16 cellular contexts compared by ENCODE assay signal in the genomic region with DNA sequence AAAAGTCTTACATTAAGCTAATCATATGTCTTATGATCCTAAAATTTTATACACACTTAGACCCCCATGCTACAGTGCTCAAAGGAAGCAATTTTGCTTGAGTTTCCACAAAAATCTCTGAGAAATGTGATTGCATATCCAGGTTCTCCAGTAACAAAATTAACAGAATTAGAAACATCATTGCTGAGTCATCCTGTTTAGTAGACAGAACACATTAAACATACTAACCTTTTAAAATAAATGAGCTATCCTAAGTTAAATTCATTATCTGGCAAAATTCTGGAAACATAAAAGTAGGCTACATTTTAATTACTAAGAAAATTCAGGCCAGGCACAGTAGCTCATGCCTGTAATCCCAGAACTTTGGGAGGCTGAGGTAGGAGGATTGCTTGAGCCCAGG.
"Had no signal": no experiment of that assay in that cellular context is flagged by ENCODE, and none has a peak within 500 bp of the region (broad histone marks: within the 10 kb centered on the region; RNA-seq: fewer than 3 reads in every experiment).

No MANE protein-coding gene starts in this region.

- DNase-seq: activated CD4-positive, alpha-beta T cell treated with anti-CD3 and anti-CD28 coated beads, Interleukin-2, amount 10 ng/mL, durations not matched to agents 7 days and 5 days; activated CD4-positive, CD25-positive, alpha-beta regulatory T cell; activated CD8-positive, alpha-beta memory T cell treated with anti-CD3 and anti-CD28 coated beads for 24 hours; activated naive CD4-positive, alpha-beta T cell treated with anti-CD3 and anti-CD28 coated beads, Interleukin-2, amount 10 ng/mL, durations not matched to agents 7 days and 5 days; brain microvascular endothelial cell; dermis blood vessel endothelial cell; foreskin keratinocyte; head of caudate nucleus; islet precursor cell; left lung; natural killer cell; right cardiac atrium; spleen; stimulated activated CD4-positive, alpha-beta T cell treated with anti-CD3 and anti-CD28 coated beads, Interleukin-1b, Interleukin-23, amount 100 ng/mL, for 48 hours; trophoblast cell had no signal

- H3K9me3 ChIP-seq: left lung, spleen had no signal

- H3K27ac ChIP-seq: brain microvascular endothelial cell, foreskin keratinocyte, left lung, spleen had no signal

- ATAC-seq: foreskin keratinocyte; left lung; natural killer cell; right cardiac atrium; stimulated activated memory B cell treated with anti-CD40 and anti-IgM and Interleukin-4, amounts not matched to agents 10 μg/mL and 1 μg/mL and 100 μg/mL, for 72 hours had no signal

- H3K27me3 ChIP-seq: brain microvascular endothelial cell, foreskin keratinocyte, left lung, spleen had no signal

- H3K4me3 ChIP-seq: left lung, spleen had no signal

- H3K36me3 ChIP-seq: brain microvascular endothelial cell, left lung had no signal
